Comparison of ENCODE assay signal across 8 cellular contexts in the genomic region with DNA sequence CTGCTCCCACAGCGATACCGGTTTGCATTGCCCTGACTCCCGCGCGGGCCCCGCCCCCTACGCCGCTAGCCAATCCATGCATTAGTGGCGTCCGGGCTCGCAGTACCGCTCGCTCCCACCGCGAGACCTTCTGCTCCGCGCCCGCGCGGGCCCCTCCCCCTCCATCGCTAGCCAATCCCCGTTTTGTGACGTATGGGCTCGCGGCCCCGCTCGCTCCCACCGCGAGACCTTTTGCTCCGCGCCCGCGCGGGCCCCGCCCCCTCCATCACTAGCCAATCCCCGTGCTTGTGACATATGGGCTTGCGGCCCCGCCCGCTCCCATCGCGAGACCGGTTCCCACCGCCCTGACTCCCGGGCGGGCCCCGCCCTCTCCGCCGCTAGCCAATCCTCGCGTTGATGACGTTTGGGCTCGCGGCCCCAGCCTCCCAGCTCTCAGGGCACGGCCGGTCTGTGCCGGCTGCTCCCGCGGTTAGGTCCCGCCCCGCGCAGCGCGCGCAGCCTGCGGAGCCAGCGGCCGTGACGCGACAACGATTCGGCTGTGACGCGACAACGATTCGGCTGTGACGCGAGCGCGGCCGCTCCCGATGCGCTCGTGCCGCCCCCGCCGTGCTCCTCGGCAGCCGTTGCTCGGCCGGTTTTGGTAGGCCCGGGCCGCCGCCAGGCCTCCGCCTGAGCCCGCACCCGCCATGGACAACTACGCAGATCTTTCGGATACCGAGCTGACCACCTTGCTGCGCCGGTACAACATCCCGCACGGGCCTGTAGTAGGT. TPM values are rescaled to one million over a fixed set of nuclear protein-coding genes. Genes with fewer than 3 reads are reported as not detected.
A peak's percentile ranks its signal among the peaks of the same experiment; 100 is the strongest.
DNase-seq lines count a peak whose midpoint lies in the region; ATAC-seq and TF ChIP-seq lines count a peak whose summit lies in the region.

A gene (plus strand): TSS at position 497 of the 770 bp plus-strand sequence. CDS start 190 bp downstream, at position 687.

- ATAC-seq in GM19043 (IDR thresholded peaks at IDR 0.05; ENCODE audit: low read depth, unreplicated experiment): peak; percentile 76
- ATAC-seq in HG03378 (IDR thresholded peaks at IDR 0.05; ENCODE audit: unreplicated experiment): peak; percentile 79

- no peaks in the 10 kb centered on the region for H3K27me3 Mint-ChIP-seq in chondrocyte (ENCODE audit: low read depth)

- H3K27me3 ChIP-seq in kidney epithelial cell (ENCODE audit: control insufficient read depth, insufficient read depth, low read length): no peaks in the 10 kb centered on the region

- peak within 1 kb of the TSS; percentile 78 for H3K4me3 ChIP-seq in kidney epithelial cell (ENCODE audit: low read depth, low read length)

- peak within 1 kb of the TSS; percentile 81 for H3K4me3 Mint-ChIP-seq in chondrocyte (ENCODE audit: unreplicated experiment)

- no peak for TF ChIP-seq CTCF in AG09319 (IDR thresholded peaks at IDR 0.05; ENCODE audit: low read depth, low read length)
- TF ChIP-seq CTCF in chondrocyte (IDR thresholded peaks at IDR 0.05): no peak
- no peak for TF ChIP-seq CTCF in kidney epithelial cell (IDR thresholded peaks at IDR 0.05; ENCODE audit: insufficient read depth, low read length, poor library complexity, severe bottlenecking)

- peaks cover 44% of the 10 kb centered on the region for H3K4me1 Mint-ChIP-seq in chondrocyte (ENCODE audit: low read depth)

- no peaks in the 10 kb centered on the region for H3K36me3 ChIP-seq in kidney epithelial cell (ENCODE audit: control insufficient read depth, insufficient read depth, low read length)

- DNase-seq in AG09319 (ENCODE audit: extremely low read depth, low read depth) (peak; percentile 96), NCI-H510A (lab: John Stamatoyannopoulos, UW) (peak; percentile 99), chondrocyte (ENCODE audit: low spot score) (peak; percentile 99), kidney epithelial cell (ENCODE audit: low read depth) (peak; percentile 73)
- peak; percentile 90 for DNase-seq in activated CD4-positive, alpha-beta T cell treated with anti-CD3 and anti-CD28 coated beads for 24 hours (ENCODE audit: low read depth in 2 of 2)
- peak; percentile 91 to 92 for DNase-seq in stimulated activated CD4-positive, alpha-beta T cell treated with anti-CD3 and anti-CD28 coated beads, Interleukin-15, amount 100 ng/mL, for 48 hours (ENCODE audit: low read depth in 2 of 2)

- H3K36me3 Mint-ChIP-seq in chondrocyte (ENCODE audit: low read depth): peaks cover 2% of the 10 kb centered on the region

- H3K9me3 Mint-ChIP-seq in chondrocyte (ENCODE audit: low read depth): no peaks in the 10 kb centered on the region

- H3K27ac Mint-ChIP-seq in chondrocyte (ENCODE audit: unreplicated experiment): peak within 1 kb of the TSS; percentile 92

RNA-seq across cellular contexts. Expression of the gene that starts here (rescaled TPM):
- total RNA-seq in chondrocyte: 66.3 to 81.7 TPM (median 81.1 TPM) in 3 replicates
- total RNA-seq in kidney epithelial cell: 56.2 and 60.5 TPM in 2 replicates

Comparison
In these comparisons a context has a peak if more than half of its experiments do, and no peak if none do; other contexts are left out.
1. Peak in every context shown above with its lines: DNase-seq, ATAC-seq and H3K4me3 ChIP-seq.